Comparison of ENCODE assay signal across 16 cellular contexts in the genomic region with DNA sequence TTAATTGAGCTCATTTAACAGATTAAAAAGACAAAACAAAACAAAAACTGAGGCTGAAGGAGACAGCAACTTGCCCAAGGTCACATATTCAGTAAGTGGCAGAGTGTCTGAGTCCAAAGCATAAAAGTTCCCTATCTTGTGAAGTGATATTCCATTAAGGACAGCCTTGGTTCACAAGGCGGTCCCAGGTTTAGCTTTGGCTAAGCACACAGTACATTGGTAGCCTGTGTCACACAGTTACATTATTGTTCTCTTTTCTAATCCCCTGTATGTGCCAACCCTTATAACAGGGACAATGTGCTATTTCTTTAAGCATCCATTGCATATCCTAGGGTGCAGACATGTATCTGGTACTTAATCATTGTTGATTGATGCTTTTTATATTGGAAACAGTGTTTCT.
DNase-seq lines count a peak whose midpoint lies in the region; ATAC-seq and TF ChIP-seq lines count a peak whose summit lies in the region.
"Had no signal": no experiment of that assay in that cellular context is flagged by ENCODE, and none has a peak within 500 bp of the region (broad histone marks: within the 10 kb centered on the region; RNA-seq: fewer than 3 reads in every experiment).

No MANE protein-coding gene starts in this region.

- no peak overlapping the region for H2BK15ac ChIP-seq in mesenchymal stem cell (ENCODE audit: low read depth, poor library complexity, severe bottlenecking)

- no peak overlapping the region for H3K4ac ChIP-seq in mesenchymal stem cell (ENCODE audit: low read depth in 1 of 2, low read length in 2 of 2)

- H2AFZ ChIP-seq in Loucy (ENCODE audit: low read length) (peak overlapping the region; percentile 58), mesenchymal stem cell (ENCODE audit: low read depth, low read length) (no peak overlapping the region), smooth muscle cell (ENCODE audit: low read depth) (no peak overlapping the region)

- H3K4me1 Mint-ChIP-seq in stimulated activated memory B cell treated with anti-CD40 and anti-IgM and Interleukin-4, amounts not matched to agents 10 μg/mL and 1 μg/mL and 100 μg/mL, for 72 hours: no peaks in the 10 kb centered on the region
- H3K4me1 Mint-ChIP-seq: CD4-positive, alpha-beta memory T cell had no signal

- no peaks in the 10 kb centered on the region for H3K79me1 ChIP-seq in mesenchymal stem cell (replicated peaks; ENCODE audit: low read length, poor library complexity, severe bottlenecking)

- WGBS in mesenchymal stem cell: 96% methylated on average over 1 of the region's 1 CpG
- 96% methylated on average over 1 of the region's 1 CpG for WGBS in smooth muscle cell (ENCODE audit: low lambda C conversion rate)

- H2BK12ac ChIP-seq in mesenchymal stem cell (ENCODE audit: low read length in 2 of 2): no peak overlapping the region

- TF ChIP-seq POLR2A in erythroblast (IDR thresholded peaks at IDR 0.05; ENCODE audit: low read length): no peak

- H3K23ac ChIP-seq in mesenchymal stem cell (ENCODE audit: low read length in 2 of 2): no peak overlapping the region

- H2BK5ac ChIP-seq in mesenchymal stem cell (ENCODE audit: low read depth, low read length, poor library complexity, severe bottlenecking): no peak overlapping the region

- H3K36me3 Mint-ChIP-seq in stimulated activated memory B cell treated with anti-CD40 and anti-IgM and Interleukin-4, amounts not matched to agents 10 μg/mL and 1 μg/mL and 100 μg/mL, for 72 hours: peaks cover 8% of the 10 kb centered on the region
- H3K36me3 Mint-ChIP-seq: CD4-positive, alpha-beta memory T cell had no signal

- H3K4me3 ChIP-seq in Loucy (ENCODE audit: low read length, poor library complexity, severe bottlenecking) (no peak overlapping the region), SK-N-MC (no peak overlapping the region), mesenchymal stem cell (ENCODE audit: insufficient read depth in 1 of 2, low read depth in 1 of 2, low read length in 2 of 2) (no peak overlapping the region), smooth muscle cell (no peak overlapping the region)
- H3K4me3 ChIP-seq: GM12878, HAP-1 had no signal

- H3K9me3 ChIP-seq in Loucy (ENCODE audit: insufficient read depth, low read depth, low read length) (no peaks in the 10 kb centered on the region), SK-N-MC (ENCODE audit: low read depth, low read length) (no peaks in the 10 kb centered on the region), mesenchymal stem cell (ENCODE audit: control insufficient read depth, low read length) (peaks cover 14% of the 10 kb centered on the region), smooth muscle cell (replicated peaks; ENCODE audit: low read depth) (no peaks in the 10 kb centered on the region)
- H3K9me3 ChIP-seq: Caco-2, HAP-1 had no signal

- H3K14ac ChIP-seq in mesenchymal stem cell (ENCODE audit: low read length in 2 of 2): no peak overlapping the region

- no peaks in the 10 kb centered on the region for H3F3A ChIP-seq in Loucy (ENCODE audit: low read depth)
- peaks cover 11% of the 10 kb centered on the region for H3F3A ChIP-seq in smooth muscle cell (ENCODE audit: low read depth)

- H3K79me2 ChIP-seq in Loucy (ENCODE audit: insufficient read depth, low read length): no peaks in the 10 kb centered on the region
- H3K79me2 ChIP-seq in smooth muscle cell (ENCODE audit: low read depth): no peaks in the 10 kb centered on the region

- H3K9ac ChIP-seq in Loucy (ENCODE audit: low read depth, low read length, poor library complexity, severe bottlenecking): no peak overlapping the region
- H3K9ac ChIP-seq in SK-N-MC (ENCODE audit: insufficient read length): no peak overlapping the region
- H3K9ac ChIP-seq in mesenchymal stem cell (ENCODE audit: low read length): no peak overlapping the region
- H3K9ac ChIP-seq in smooth muscle cell (ENCODE audit: low read depth): no peak overlapping the region

- H4K20me1 ChIP-seq in Loucy (ENCODE audit: insufficient read depth, low read length, poor library complexity, severe bottlenecking) (no peaks in the 10 kb centered on the region), smooth muscle cell (ENCODE audit: low read depth) (no peaks in the 10 kb centered on the region)

- H3K27me3 ChIP-seq in Loucy (ENCODE audit: insufficient read depth, low read length, poor library complexity, severe bottlenecking) (no peaks in the 10 kb centered on the region), mesenchymal stem cell (ENCODE audit: control insufficient read depth in 1 of 2, insufficient read depth in 1 of 2, low read length in 2 of 2) (no peaks in the 10 kb centered on the region), smooth muscle cell (ENCODE audit: low read depth) (no peaks in the 10 kb centered on the region)

- no peak overlapping the region for H2AK5ac ChIP-seq in mesenchymal stem cell (ENCODE audit: low read length, severe bottlenecking)

- H3K4me1 ChIP-seq in Loucy (ENCODE audit: insufficient read depth, low read length, poor library complexity, severe bottlenecking) (peaks cover 39% of the 10 kb centered on the region), mesenchymal stem cell (ENCODE audit: control insufficient read depth, insufficient read depth, low read depth, low read length) (peaks cover 6% of the 10 kb centered on the region), smooth muscle cell (ENCODE audit: low read depth) (peaks cover 5% of the 10 kb centered on the region)

- peaks cover 2% of the 10 kb centered on the region for H3K9me3 Mint-ChIP-seq in stimulated activated memory B cell treated with anti-CD40 and anti-IgM and Interleukin-4, amounts not matched to agents 10 μg/mL and 1 μg/mL and 100 μg/mL, for 72 hours

- H4K8ac ChIP-seq in mesenchymal stem cell (ENCODE audit: low read length): no peak overlapping the region

- H3K4me3 Mint-ChIP-seq in stimulated activated memory B cell treated with anti-CD40 and anti-IgM and Interleukin-4, amounts not matched to agents 10 μg/mL and 1 μg/mL and 100 μg/mL, for 72 hours: no peak overlapping the region
- H3K4me3 Mint-ChIP-seq: CD4-positive, alpha-beta memory T cell had no signal

- H3K9me2 ChIP-seq in Loucy (replicated peaks; ENCODE audit: low read depth, low read length): no peaks in the 10 kb centered on the region

- DNase-seq in SK-N-MC (ENCODE audit: low read depth, low spot score) (no peak), mesenchymal stem cell (no peak), smooth muscle cell (lab: John Stamatoyannopoulos, UW; ENCODE audit: unreplicated experiment) (no peak), erythroblast (lab: John Stamatoyannopoulos, UW) (no peak), GM19240 (ENCODE audit: insufficient read length, low spot score) (no peak)
- DNase-seq: C1 segment of cervical spinal cord; Caco-2; CD4-positive, alpha-beta memory T cell; DMS153; DND-41; GDM1; GOT3 had no signal

- H3K27ac ChIP-seq in SK-N-MC (peak overlapping the region; percentile 83; the same call in 1 of the 2 replicates), mesenchymal stem cell (ENCODE audit: low read length, poor library complexity, severe bottlenecking) (peak overlapping the region; percentile 92), smooth muscle cell (ENCODE audit: low read depth) (peak overlapping the region; percentile 67)

- H3K4me2 ChIP-seq in Loucy (ENCODE audit: low read depth, low read length, poor library complexity, severe bottlenecking) (peak overlapping the region; percentile 33), mesenchymal stem cell (ENCODE audit: low read length, poor library complexity, severe bottlenecking) (no peak overlapping the region), smooth muscle cell (peak overlapping the region; percentile 13)

- no peak overlapping the region for H3K18ac ChIP-seq in mesenchymal stem cell (ENCODE audit: low read depth in 1 of 2, low read length in 2 of 2)

- H3K36me3 ChIP-seq in Loucy (ENCODE audit: insufficient read depth, low read length) (no peaks in the 10 kb centered on the region), SK-N-MC (ENCODE audit: insufficient read depth, low read length) (no peaks in the 10 kb centered on the region), mesenchymal stem cell (ENCODE audit: control insufficient read depth in 1 of 2, insufficient read depth in 2 of 2, low read depth in 1 of 2, low read length in 2 of 2) (no peaks in the 10 kb centered on the region), smooth muscle cell (ENCODE audit: low read depth) (no peaks in the 10 kb centered on the region)
- H3K36me3 ChIP-seq: HAP-1 had no signal

- TF ChIP-seq CTCF in Loucy (conservative IDR thresholded peaks at IDR 0.05; ENCODE audit: low read length): no peak
- no peak for TF ChIP-seq CTCF in smooth muscle cell (IDR thresholded peaks at IDR 0.05; ENCODE audit: borderline replicate concordance, insufficient read depth, poor library complexity, severe bottlenecking)

- H3K27me3 Mint-ChIP-seq in stimulated activated memory B cell treated with anti-CD40 and anti-IgM and Interleukin-4, amounts not matched to agents 10 μg/mL and 1 μg/mL and 100 μg/mL, for 72 hours: no peaks in the 10 kb centered on the region
- H3K27me3 Mint-ChIP-seq: CD4-positive, alpha-beta memory T cell had no signal

- H3K27ac Mint-ChIP-seq in stimulated activated memory B cell treated with anti-CD40 and anti-IgM and Interleukin-4, amounts not matched to agents 10 μg/mL and 1 μg/mL and 100 μg/mL, for 72 hours: no peak overlapping the region
- H3K27ac Mint-ChIP-seq: CD4-positive, alpha-beta memory T cell had no signal

- H4K91ac ChIP-seq in mesenchymal stem cell (ENCODE audit: low read length): no peak overlapping the region

- ATAC-seq in stimulated activated memory B cell treated with anti-CD40 and anti-IgM and Interleukin-4, amounts not matched to agents 10 μg/mL and 1 μg/mL and 100 μg/mL, for 72 hours: no peak
- ATAC-seq: GM12878 had no signal

- H2BK120ac ChIP-seq in mesenchymal stem cell (ENCODE audit: low read depth, low read length): no peak overlapping the region
